Comparison of ENCODE assay signal across 16 cellular contexts in the genomic region with DNA sequence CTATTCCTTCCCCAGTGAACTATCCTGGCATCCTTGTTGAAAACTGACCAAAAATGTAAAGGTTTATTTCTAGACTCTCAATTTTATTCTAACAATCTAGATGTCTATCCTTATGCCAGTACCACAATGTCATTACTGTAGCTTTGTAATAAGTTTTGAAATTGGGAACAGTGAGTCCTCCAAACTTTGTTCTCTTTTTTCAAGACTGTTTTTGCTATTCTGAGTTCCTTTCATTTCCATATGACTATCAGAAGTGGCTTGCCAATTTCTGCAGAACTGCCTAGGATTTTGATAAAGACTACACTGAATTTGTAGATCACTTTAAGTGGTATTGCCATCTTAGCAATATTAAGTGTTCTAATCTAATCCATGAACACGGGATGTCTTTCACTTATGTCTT.
"Had no signal": no experiment of that assay in that cellular context is flagged by ENCODE, and none has a peak within 500 bp of the region (broad histone marks: within the 10 kb centered on the region; RNA-seq: fewer than 3 reads in every experiment).

No MANE protein-coding gene starts in this region.

- H3K4me3 Mint-ChIP-seq: activated CD4-positive, alpha-beta memory T cell treated with anti-CD3 and anti-CD28 coated beads for 36 hours; activated T-helper 1 cell treated with anti-CD3 and anti-CD28 coated beads, Interleukin-12 subunit alpha, Interleukin-12 subunit beta, Interleukin-2, Interleukin-4 antibody, amounts not matched to agents 30 ng/mL and 10 ng/mL and 1 ng/mL, durations not matched to agents 14 hours and 24 hours and 36 hours had no signal

- H3K9me3 Mint-ChIP-seq: activated CD4-positive, alpha-beta memory T cell treated with anti-CD3 and anti-CD28 coated beads for 36 hours; activated T-helper 1 cell treated with anti-CD3 and anti-CD28 coated beads, Interleukin-12 subunit alpha, Interleukin-12 subunit beta, Interleukin-2, Interleukin-4 antibody, amounts not matched to agents 30 ng/mL and 10 ng/mL and 1 ng/mL, durations not matched to agents 14 hours and 24 hours and 36 hours; naive thymus-derived CD4-positive, alpha-beta T cell had no signal

- H3K4me3 ChIP-seq: hepatocyte, mucosa of descending colon, right atrium auricular region, skin epidermis, testis had no signal

- ATAC-seq: esophagus mucosa; left lobe of liver; mucosa of descending colon; naive thymus-derived CD4-positive, alpha-beta T cell; stimulated activated naive CD8-positive, alpha-beta T cell treated with anti-CD3 and anti-CD28 coated beads, Interleukin-15, Interleukin-2, amounts not matched to agents 100 U/mL and 50 U/mL, for 24 hours had no signal

- DNase-seq: activated CD4-positive, alpha-beta memory T cell treated with anti-CD3 and anti-CD28 coated beads for 36 hours; activated CD4-positive, alpha-beta T cell treated with anti-CD3 and anti-CD28 coated beads for 1 hour; activated naive CD4-positive, alpha-beta T cell; mammary epithelial cell; mucosa of descending colon; naive thymus-derived CD4-positive, alpha-beta T cell; posterior cingulate gyrus; stimulated activated CD4-positive, alpha-beta T cell treated with anti-CD3 and anti-CD28 coated beads, Interleukin-4, amount 100 ng/mL, for 24 hours; stimulated activated naive CD8-positive, alpha-beta T cell treated with anti-CD3 and anti-CD28 coated beads, Interleukin-15, Interleukin-2, amounts not matched to agents 100 U/mL and 50 U/mL, for 24 hours; testis had no signal

- H3K27me3 ChIP-seq: hepatocyte, right atrium auricular region, testis had no signal

- H3K27ac ChIP-seq: hepatocyte, right atrium auricular region, testis had no signal

- H3K9me3 ChIP-seq: mucosa of descending colon, right atrium auricular region, testis had no signal

- H3K27me3 Mint-ChIP-seq: activated CD4-positive, alpha-beta memory T cell treated with anti-CD3 and anti-CD28 coated beads for 36 hours; naive thymus-derived CD4-positive, alpha-beta T cell had no signal

- H3K27ac Mint-ChIP-seq: activated CD4-positive, alpha-beta memory T cell treated with anti-CD3 and anti-CD28 coated beads for 36 hours; activated T-helper 1 cell treated with anti-CD3 and anti-CD28 coated beads, Interleukin-12 subunit alpha, Interleukin-12 subunit beta, Interleukin-2, Interleukin-4 antibody, amounts not matched to agents 30 ng/mL and 10 ng/mL and 1 ng/mL, durations not matched to agents 14 hours and 24 hours and 36 hours had no signal
